In the genomic region with DNA sequence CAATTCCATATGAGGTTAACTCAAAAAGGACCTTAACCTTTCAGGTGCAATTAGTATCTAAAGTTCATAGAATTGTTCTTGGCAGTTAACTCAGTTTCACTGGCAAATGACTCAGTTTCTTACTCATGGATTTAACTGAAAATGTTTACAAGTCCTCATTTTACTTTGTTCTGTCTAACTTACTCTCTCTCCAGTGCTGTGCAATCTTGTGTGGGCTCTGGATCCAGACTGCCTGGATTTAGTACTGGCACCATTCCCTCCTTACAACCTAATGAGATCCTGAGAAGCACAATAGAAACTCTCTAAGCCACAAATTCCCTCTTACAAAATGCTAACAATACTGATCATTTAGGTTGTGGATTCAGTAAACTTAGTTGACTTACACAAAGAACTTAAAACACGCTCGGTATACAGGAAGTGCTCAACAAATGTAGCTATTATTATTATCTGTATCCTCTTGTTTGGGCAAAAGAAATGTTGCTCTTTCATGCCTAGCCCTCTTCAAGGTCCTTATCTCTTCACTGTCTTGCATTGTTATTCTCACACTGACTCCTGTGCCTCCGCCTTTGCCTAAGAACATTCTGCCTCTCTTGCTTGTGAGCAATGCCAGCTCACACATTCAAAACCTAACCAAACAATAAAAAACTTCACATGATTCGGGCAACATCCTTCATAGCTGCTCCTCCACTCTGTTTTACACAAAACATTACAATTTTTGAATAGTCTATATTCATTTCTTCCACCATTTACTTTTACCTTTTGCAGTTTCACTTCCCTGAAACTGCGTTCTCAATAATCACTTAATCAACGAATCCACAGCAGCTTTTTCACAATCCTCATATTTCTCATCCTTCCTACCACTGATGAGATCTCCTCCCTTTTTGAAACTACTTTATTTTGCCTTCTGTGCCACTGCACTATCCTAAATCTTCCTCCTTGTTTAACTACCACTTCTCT, we compare ENCODE assay signal across 13 cellular contexts.
DNase-seq lines count a peak whose midpoint lies in the region; ATAC-seq and TF ChIP-seq lines count a peak whose summit lies in the region.
"Had no signal": no experiment of that assay in that cellular context is flagged by ENCODE, and none has a peak within 500 bp of the region (broad histone marks: within the 10 kb centered on the region; RNA-seq: fewer than 3 reads in every experiment).

No MANE protein-coding gene starts in this region.

- peaks cover 10% of the 10 kb centered on the region for H3K9me3 ChIP-seq in neural progenitor cell (ENCODE audit: low read depth)

- H3K27me3 ChIP-seq in neural progenitor cell = no peaks in the 10 kb centered on the region

- H3K4me1 ChIP-seq in neural progenitor cell = peaks cover 36% of the 10 kb centered on the region

- H3K36me3 ChIP-seq in neural progenitor cell = peaks cover 19% of the 10 kb centered on the region

- H4K20me1 ChIP-seq in neural progenitor cell (ENCODE audit: low read depth) = no peaks in the 10 kb centered on the region

- H3K36me3 Mint-ChIP-seq in neural progenitor cell = peaks cover 32% of the 10 kb centered on the region

- no peak overlapping the region for H2AFZ ChIP-seq in neural progenitor cell (replicated peaks)

- no peaks in the 10 kb centered on the region for H3K79me2 ChIP-seq in neural progenitor cell (ENCODE audit: low read depth)

- peaks cover 16% of the 10 kb centered on the region for H3K9me3 Mint-ChIP-seq in neural progenitor cell
- H3K9me3 Mint-ChIP-seq: CD8-positive, alpha-beta memory T cell; dendritic cell treated with granulocyte-macrophage colony-stimulating factor and Interleukin-4, amounts not matched to agents 40 ng/mL and 50 ng/mL, for 4 days; stimulated activated naive CD8-positive, alpha-beta T cell treated with anti-CD3 and anti-CD28 coated beads, Interleukin-15, Interleukin-2, amounts not matched to agents 100 ng/mL and 50 ng/mL, for 24 hours had no signal

- ATAC-seq in GM18498 (IDR thresholded peaks at IDR 0.05; ENCODE audit: unreplicated experiment) (peak; percentile 50), HG03175 (IDR thresholded peaks at IDR 0.05; ENCODE audit: unreplicated experiment) (peak; percentile 49), HG02884 (IDR thresholded peaks at IDR 0.05; ENCODE audit: unreplicated experiment) (no peak), HG02840 (IDR thresholded peaks at IDR 0.05; ENCODE audit: low FRiP score, unreplicated experiment) (no peak)

- no peak overlapping the region for H3K9ac ChIP-seq in neural progenitor cell

- no peak overlapping the region for H3K27ac Mint-ChIP-seq in neural progenitor cell
- H3K27ac Mint-ChIP-seq: dendritic cell treated with granulocyte-macrophage colony-stimulating factor and Interleukin-4, amounts not matched to agents 40 ng/mL and 50 ng/mL, for 4 days; stimulated activated naive CD8-positive, alpha-beta T cell treated with anti-CD3 and anti-CD28 coated beads, Interleukin-15, Interleukin-2, amounts not matched to agents 100 ng/mL and 50 ng/mL, for 24 hours had no signal

- H3K4me1 Mint-ChIP-seq in neural progenitor cell = no peaks in the 10 kb centered on the region
- H3K4me1 Mint-ChIP-seq: CD8-positive, alpha-beta memory T cell had no signal

- H3K27ac ChIP-seq in neural progenitor cell = peak overlapping the region; percentile 81
- H3K27ac ChIP-seq: WERI-Rb-1 had no signal

- no peak for TF ChIP-seq CTCF in cardiac fibroblast (IDR thresholded peaks at IDR 0.05; ENCODE audit: low read depth, low read length)
- no peak for TF ChIP-seq CTCF in neural progenitor cell (IDR thresholded peaks at IDR 0.05)

- H3K27me3 Mint-ChIP-seq in neural progenitor cell (ENCODE audit: insufficient read depth, low read depth) = no peaks in the 10 kb centered on the region
- H3K27me3 Mint-ChIP-seq: CD8-positive, alpha-beta memory T cell; dendritic cell treated with granulocyte-macrophage colony-stimulating factor and Interleukin-4, amounts not matched to agents 40 ng/mL and 50 ng/mL, for 4 days; stimulated activated naive CD8-positive, alpha-beta T cell treated with anti-CD3 and anti-CD28 coated beads, Interleukin-15, Interleukin-2, amounts not matched to agents 100 ng/mL and 50 ng/mL, for 24 hours had no signal

- H3F3A ChIP-seq in neural progenitor cell (ENCODE audit: low read depth) = peaks cover 22% of the 10 kb centered on the region

- H3K4me2 ChIP-seq in neural progenitor cell = peak overlapping the region; percentile 38

- H3K4me3 ChIP-seq in cardiac fibroblast (replicated peaks in 1 of 2; ENCODE audit: low read depth in 2 of 2, low read length in 2 of 2) (no peak overlapping the region), neural progenitor cell (no peak overlapping the region)

- no peak overlapping the region for H3K4me3 Mint-ChIP-seq in neural progenitor cell
- H3K4me3 Mint-ChIP-seq: CD8-positive, alpha-beta memory T cell; dendritic cell treated with granulocyte-macrophage colony-stimulating factor and Interleukin-4, amounts not matched to agents 40 ng/mL and 50 ng/mL, for 4 days; stimulated activated naive CD8-positive, alpha-beta T cell treated with anti-CD3 and anti-CD28 coated beads, Interleukin-15, Interleukin-2, amounts not matched to agents 100 ng/mL and 50 ng/mL, for 24 hours had no signal

- peak; percentile 53 to 66 for DNase-seq in cardiac fibroblast (ENCODE audit: low read depth in 2 of 2)
- peak; percentile 67 for DNase-seq in neural progenitor cell (ENCODE audit: low spot score)
- no peak for DNase-seq in T1000 (lab: John Stamatoyannopoulos, UW)
- DNase-seq in hippocampal formation (lab: John Stamatoyannopoulos, UW) = no peak
- DNase-seq: activated effector memory CD4-positive, alpha-beta T cell treated with anti-CD3 and anti-CD28 coated beads, Interleukin-2, amount 50 U/mL, for 16 hours; CD8-positive, alpha-beta memory T cell; WERI-Rb-1 had no signal

Comparison
In these comparisons a context has a peak if more than half of its experiments do, and no peak if none do; other contexts are left out.
1. ATAC-seq: peak in GM18498 (single experiment) and HG03175 (single experiment); none in HG02884 (single experiment) and HG02840 (single experiment).
2. DNase-seq: peak in cardiac fibroblast (2 of 2) and neural progenitor cell (single experiment); none in T1000 (single experiment) and hippocampal formation (0 of 2).